In genomic region chr7:110257673-110258072, GRCh38 we compare ENCODE assay signal across 26 cellular contexts.
"Had no signal": no experiment of that assay in that cellular context is flagged by ENCODE, and none has a peak within 500 bp of the region (broad histone marks: within the 10 kb centered on the region; RNA-seq: fewer than 3 reads in every experiment).

No MANE protein-coding gene starts in this region.

- H3K27ac ChIP-seq: stomach, suprapubic skin, testis, thoracic aorta, thyroid gland, tibial artery, tibial nerve, transverse colon, upper lobe of left lung, upper lobe of right lung, uterus, vagina had no signal

- DNase-seq: stimulated activated CD4-positive, alpha-beta T cell treated with anti-CD3 and anti-CD28 coated beads, Interleukin-2, amount 100 ng/mL, for 48 hours; stimulated activated CD4-positive, alpha-beta T cell treated with anti-CD3 and anti-CD28 coated beads, Interleukin-4, amount 100 ng/mL, for 1 hour; stimulated activated CD4-positive, alpha-beta T cell treated with anti-CD3 and anti-CD28 coated beads, Interleukin-4, amount 100 ng/mL, for 24 hours; stimulated activated CD4-positive, alpha-beta T cell treated with anti-CD3 and anti-CD28 coated beads, Interleukin-4, amount 100 ng/mL, for 4 hours; stimulated activated CD8-positive, alpha-beta memory T cell treated with anti-CD3 and anti-CD28 coated beads, Interleukin-4, amount 100 ng/mL, for 48 hours; stimulated activated naive B cell treated with anti-CD40 and anti-IgM and Interleukin-4, amounts not matched to agents 10 μg/mL and 1 μg/mL and 100 μg/mL, for 72 hours; stimulated activated naive CD4-positive, alpha-beta T cell; stimulated activated naive CD4-positive, alpha-beta T cell treated with Interleukin-2 at 50 U/mL for 16 hours; stimulated activated naive CD8-positive, alpha-beta T cell treated with anti-CD3 and anti-CD28 coated beads, Interleukin-15, amount 100 ng/mL, for 72 hours; stimulated activated naive CD8-positive, alpha-beta T cell treated with anti-CD3 and anti-CD28 coated beads, Interleukin-15, Interleukin-2, amounts not matched to agents 100 U/mL and 50 U/mL, for 24 hours; stomach; substantia nigra; testis; thyroid gland; tibial artery; transverse colon; trophoblast cell; upper lobe of right lung; uterus had no signal

- ATAC-seq: stimulated activated effector memory CD8-positive, alpha-beta T cell treated with anti-CD3 and anti-CD28 coated beads, Interleukin-12 subunit alpha, Interleukin-12 subunit beta, amount 100 ng/mL, for 72 hours; stimulated activated memory B cell treated with anti-CD40 and anti-IgM and Interleukin-4, amounts not matched to agents 10 μg/mL and 1 μg/mL and 100 μg/mL, for 72 hours; stimulated activated naive B cell treated with anti-CD40 and anti-IgM and Interleukin-4, amounts not matched to agents 10 μg/mL and 1 μg/mL and 100 μg/mL, for 72 hours; stimulated activated naive CD8-positive, alpha-beta T cell treated with anti-CD3 and anti-CD28 coated beads, Interleukin-15, amount 100 ng/mL, for 72 hours; stimulated activated naive CD8-positive, alpha-beta T cell treated with anti-CD3 and anti-CD28 coated beads, Interleukin-15, Interleukin-2, amounts not matched to agents 100 U/mL and 50 U/mL, for 24 hours; upper lobe of right lung had no signal

- H3K4me3 ChIP-seq: stomach, suprapubic skin, testis, thoracic aorta, thyroid gland, tibial artery, tibial nerve, transverse colon, upper lobe of left lung, upper lobe of right lung, uterus, vagina had no signal

- H3K9me3 ChIP-seq: stomach, suprapubic skin, testis, thoracic aorta, thyroid gland, tibial artery, tibial nerve, transverse colon, upper lobe of left lung, upper lobe of right lung, uterus, vagina had no signal

- H3K36me3 ChIP-seq: stomach, suprapubic skin, thoracic aorta, thyroid gland, tibial artery, tibial nerve, transverse colon, upper lobe of left lung, upper lobe of right lung, uterus, vagina had no signal

- H3K4me1 ChIP-seq: stomach, suprapubic skin, testis, thyroid gland, tibial artery, tibial nerve, transverse colon, upper lobe of left lung, upper lobe of right lung, uterus, vagina had no signal

- H3K27me3 ChIP-seq: stomach, suprapubic skin, testis, thyroid gland, tibial artery, tibial nerve, transverse colon, upper lobe of left lung, upper lobe of right lung, uterus, vagina had no signal
